8 cellular contexts compared by ENCODE assay signal in the genomic region with DNA sequence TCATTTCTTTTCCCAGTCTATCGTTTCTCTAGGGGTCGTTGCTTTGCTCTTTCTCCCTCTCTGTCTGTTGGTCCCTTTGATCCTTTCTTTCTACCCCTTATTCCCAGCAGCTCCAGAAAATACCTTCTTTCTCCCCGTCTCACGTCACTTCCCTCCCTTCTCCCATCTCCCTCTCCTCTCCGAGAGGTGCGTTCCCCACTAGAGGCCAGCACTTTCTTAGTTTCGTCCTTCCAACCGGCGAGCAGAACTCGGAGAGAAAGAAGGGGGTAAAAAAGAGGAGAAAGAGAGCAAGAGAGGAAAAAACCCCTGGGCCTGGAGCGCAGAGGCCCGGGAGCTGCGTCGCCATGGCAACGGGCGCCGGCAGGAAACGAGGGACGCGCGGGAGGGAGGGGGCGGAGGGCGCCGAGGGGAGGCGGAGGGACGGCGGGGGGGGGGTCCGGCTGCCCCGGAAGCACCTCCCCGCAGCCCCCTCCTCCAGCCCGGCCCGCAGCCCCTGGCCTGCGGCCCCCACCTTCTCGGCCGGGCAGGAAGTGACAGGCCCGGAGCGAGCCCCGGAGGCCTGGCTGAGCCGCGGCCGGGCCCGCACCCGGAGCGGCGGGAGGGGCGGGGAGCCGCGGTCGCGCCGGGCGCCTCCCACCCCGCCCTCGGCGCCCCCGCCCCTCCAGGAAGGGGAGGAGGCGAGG. TPM values are rescaled to one million over a fixed set of nuclear protein-coding genes. Genes with fewer than 3 reads are reported as not detected.
DNase-seq lines count a peak whose midpoint lies in the region; ATAC-seq and TF ChIP-seq lines count a peak whose summit lies in the region.
"Not testable (repeated sequence)": the region's sequence is repeated elsewhere in the genome, so short reads cannot be mapped to it uniquely, and the experiment has no call there.

Gene PHC1 (plus strand): TSS at position 477 of the 683 bp plus-strand sequence. CDS start 3,169 bp downstream, outside the sequence.

- H3K18ac ChIP-seq in neuronal stem cell (ENCODE audit: low read length), result peak within 1 kb of the TSS; percentile 96

- DNase-seq in HFFc6 (peak; percentile 66), NB4 (ENCODE audit: low read depth) (peak; percentile 80), SW480 (ENCODE audit: low spot score) (peak; percentile 67), germinal center (ENCODE audit: low spot score) (peak; percentile 85), neuronal stem cell (ENCODE audit: low spot score) (peak; percentile 88)
- DNase-seq in stimulated activated naive CD8-positive, alpha-beta T cell treated with anti-CD3 and anti-CD28 coated beads, Interleukin-15, amount 100 ng/mL, for 72 hours, result peak; percentile 51 to 63

- H3K27me3 Mint-ChIP-seq in HFFc6 (ENCODE audit: insufficient read depth); activated naive CD8-positive, alpha-beta T cell; stimulated activated naive CD8-positive, alpha-beta T cell treated with anti-CD3 and anti-CD28 coated beads, Interleukin-15, amount 100 ng/mL, for 72 hours: not testable (repeated sequence)

- peak within 1 kb of the TSS; percentile 91 for H3K27ac Mint-ChIP-seq in HFFc6
- H3K27ac Mint-ChIP-seq in activated naive CD8-positive, alpha-beta T cell, result peak within 1 kb of the TSS; percentile 89
- peak within 1 kb of the TSS in 1 of 2 donors; percentile 92 for H3K27ac Mint-ChIP-seq in stimulated activated naive CD8-positive, alpha-beta T cell treated with anti-CD3 and anti-CD28 coated beads, Interleukin-15, amount 100 ng/mL, for 72 hours

- H3K79me1 ChIP-seq in neuronal stem cell (ENCODE audit: low read depth, low read length), result not testable (repeated sequence)

- ATAC-seq in stimulated activated naive CD8-positive, alpha-beta T cell treated with anti-CD3 and anti-CD28 coated beads, Interleukin-15, amount 100 ng/mL, for 72 hours, result peak; percentile 89

- peak within 1 kb of the TSS; percentile 92 for H3K4me2 ChIP-seq in neuronal stem cell (ENCODE audit: insufficient read depth, low read length, poor library complexity, severe bottlenecking)

- H3K4me1 ChIP-seq in ES-I3 (ENCODE audit: insufficient read depth, low read length), result peaks cover 30% of the 10 kb centered on the region
- peaks cover 6 to 16% of the 10 kb centered on the region in 2 donors for H3K4me1 ChIP-seq in neuronal stem cell (ENCODE audit: control insufficient read depth in 2 of 2, insufficient read depth in 1 of 2, low read depth in 1 of 2, low read length in 2 of 2)

- H3K27ac ChIP-seq in neuronal stem cell (replicated peaks; ENCODE audit: low read length), result peak within 1 kb of the TSS; percentile 95

- not testable (repeated sequence) for TF ChIP-seq POLR2A in NB4 (IDR thresholded peaks at IDR 0.05; ENCODE audit: extremely low read depth, insufficient read length)

- H3K4ac ChIP-seq in neuronal stem cell (ENCODE audit: low read length), result not testable (repeated sequence)

- H3K9me3 ChIP-seq in ES-I3 (ENCODE audit: control insufficient read depth, insufficient read depth, low read length); neuronal stem cell (replicated peaks in 1 of 2; ENCODE audit: control insufficient read depth in 2 of 2, insufficient read depth in 1 of 2, low read depth in 1 of 2, low read length in 2 of 2): not testable (repeated sequence)

- peak within 1 kb of the TSS; percentile 83 for H3K4me3 ChIP-seq in NB4 (ENCODE audit: low read depth, low read length)
- H3K4me3 ChIP-seq in neuronal stem cell (ENCODE audit: low read length in 2 of 2), result peak within 1 kb of the TSS; percentile 59 to 84

- H2BK15ac ChIP-seq in neuronal stem cell (ENCODE audit: low read length), result not testable (repeated sequence)

- not testable (repeated sequence) for H3K9me3 Mint-ChIP-seq in HFFc6; activated naive CD8-positive, alpha-beta T cell (ENCODE audit: low read depth); stimulated activated naive CD8-positive, alpha-beta T cell treated with anti-CD3 and anti-CD28 coated beads, Interleukin-15, amount 100 ng/mL, for 72 hours

- no CpG with 5 or more reads among the region's 57 CpGs for WGBS in neuronal stem cell (ENCODE audit: extremely low coverage in 2 of 2, insufficient read length in 2 of 2, insufficient replicate concordance in 1 of 2), 2 donors

- not testable (repeated sequence) for H2BK120ac ChIP-seq in neuronal stem cell (ENCODE audit: low read depth, low read length)

- TF ChIP-seq CTCF in HFFc6 (IDR thresholded peaks at IDR 0.05), result peak; percentile 67; the same call in 1 of the 2 replicates
- peak; percentile 39 for TF ChIP-seq CTCF in NB4 (IDR thresholded peaks at IDR 0.05; ENCODE audit: low read depth, low read length)

- H3K4me3 Mint-ChIP-seq in HFFc6, result peak within 1 kb of the TSS; percentile 90
- peak within 1 kb of the TSS; percentile 92 for H3K4me3 Mint-ChIP-seq in activated naive CD8-positive, alpha-beta T cell
- peak within 1 kb of the TSS; percentile 78 to 86 for H3K4me3 Mint-ChIP-seq in stimulated activated naive CD8-positive, alpha-beta T cell treated with anti-CD3 and anti-CD28 coated beads, Interleukin-15, amount 100 ng/mL, for 72 hours

- H3K4me1 Mint-ChIP-seq in HFFc6 (ENCODE audit: low read depth), result peaks cover 25% of the 10 kb centered on the region
- H3K4me1 Mint-ChIP-seq in activated naive CD8-positive, alpha-beta T cell (ENCODE audit: low read depth), result peaks cover 21% of the 10 kb centered on the region
- H3K4me1 Mint-ChIP-seq in stimulated activated naive CD8-positive, alpha-beta T cell treated with anti-CD3 and anti-CD28 coated beads, Interleukin-15, amount 100 ng/mL, for 72 hours, result not testable (repeated sequence)

- H3K14ac ChIP-seq in neuronal stem cell (ENCODE audit: low read length), result peak within 1 kb of the TSS; percentile 14

- peak within 1 kb of the TSS; percentile 86 for H2AFZ ChIP-seq in neuronal stem cell (ENCODE audit: low read length)

- H3K36me3 Mint-ChIP-seq in HFFc6 (ENCODE audit: low read depth); activated naive CD8-positive, alpha-beta T cell: not testable (repeated sequence)

- peak within 1 kb of the TSS; percentile 4 for H2BK5ac ChIP-seq in neuronal stem cell (ENCODE audit: low read length)

- not testable (repeated sequence) for H3K27me3 ChIP-seq in neuronal stem cell (ENCODE audit: control insufficient read depth in 3 of 3, insufficient read depth in 3 of 3, low read depth in 1 of 3, low read length in 3 of 3)

- H4K91ac ChIP-seq in neuronal stem cell (ENCODE audit: low read depth, low read length, poor library complexity), result not testable (repeated sequence)

- H4K8ac ChIP-seq in neuronal stem cell (ENCODE audit: low read depth, low read length), result not testable (repeated sequence)

- H3K23ac ChIP-seq in neuronal stem cell (ENCODE audit: low read depth, low read length, poor library complexity), result peak within 1 kb of the TSS; percentile 44

- H2BK12ac ChIP-seq in neuronal stem cell (ENCODE audit: low read length), result not testable (repeated sequence)

- not testable (repeated sequence) for H2AK5ac ChIP-seq in neuronal stem cell (ENCODE audit: low read depth, low read length)

- peaks cover 13% of the 10 kb centered on the region; the same call in 1 of the 2 replicates for H3K36me3 ChIP-seq in ES-I3 (ENCODE audit: insufficient read depth, low read length)
- H3K36me3 ChIP-seq in neuronal stem cell (replicated peaks in 1 of 2; ENCODE audit: control insufficient read depth in 2 of 2, insufficient read depth in 2 of 2, low read length in 2 of 2), result peaks cover 2 to 15% of the 10 kb centered on the region in 2 donors

- H3K9ac ChIP-seq in ES-I3 (ENCODE audit: low read depth, low read length) (peak within 1 kb of the TSS; percentile 84), neuronal stem cell (ENCODE audit: low read depth, low read length, poor library complexity) (peak within 1 kb of the TSS; percentile 94)

RNA-seq across cellular contexts. Expression of gene PHC1, which starts in this region (rescaled TPM):
- total RNA-seq in HFFc6 (2021; fragmentation: NEBNext Ultra II Directional; extraction: Animal tissue kit (Norgen Biotek cat#: 25700)), result 10 to 100 TPM; 17.2 to 22.3 (median 19.9) TPM
- polyA plus RNA-seq in neuronal stem cell (2013, experiment 1 of 2), result 89.4 TPM
- 89.7 TPM for polyA plus RNA-seq in neuronal stem cell (2013, experiment 2 of 2)

Comparison
In these comparisons a context has a peak if more than half of its experiments do, and no peak if none do; other contexts are left out.
1. Peak in every context shown above with its lines: DNase-seq, ATAC-seq, H3K4me3 ChIP-seq and H3K27ac ChIP-seq.